8 cellular contexts compared by ENCODE assay signal in the genomic region with DNA sequence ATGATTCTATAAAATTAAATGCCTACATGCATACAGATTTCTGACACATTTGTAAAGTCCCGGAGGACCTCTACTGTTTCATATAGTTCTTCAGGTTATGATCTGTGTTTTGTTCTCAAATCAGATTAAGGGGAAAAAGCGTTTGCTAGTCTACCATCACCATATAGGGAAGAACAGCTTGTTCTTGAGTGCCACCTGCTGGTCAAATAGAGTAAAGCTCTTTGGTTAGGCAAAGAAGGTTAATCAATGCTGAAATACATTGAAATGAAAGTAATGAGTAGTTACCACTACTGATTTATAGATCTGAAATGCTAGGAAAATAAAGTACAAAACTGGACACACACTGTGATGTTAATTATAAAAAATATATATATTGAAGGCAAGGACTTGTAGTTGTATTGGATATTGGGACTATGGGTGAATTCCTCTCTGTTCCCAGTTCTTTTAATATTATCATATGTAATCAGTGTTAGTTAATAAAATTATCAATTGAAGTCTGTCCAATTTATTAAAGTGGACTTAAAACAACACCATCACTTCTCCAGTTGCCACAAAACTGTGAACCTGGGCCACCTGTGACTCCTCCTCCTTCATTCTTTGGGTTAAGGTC.
DNase-seq lines count a peak whose midpoint lies in the region; ATAC-seq, FAIRE-seq and TF ChIP-seq lines count a peak whose summit lies in the region.

No MANE protein-coding gene starts in this region.

- H3K36me3 ChIP-seq in brain microvascular endothelial cell (replicated peaks) (no peaks in the 10 kb centered on the region), kidney epithelial cell (ENCODE audit: control insufficient read depth, insufficient read depth, low read length) (no peaks in the 10 kb centered on the region)

- H3K27me3 ChIP-seq in brain microvascular endothelial cell (replicated peaks) (no peaks in the 10 kb centered on the region), kidney epithelial cell (ENCODE audit: control insufficient read depth, insufficient read depth, low read length) (no peaks in the 10 kb centered on the region)

- H3K4me3 ChIP-seq in Jurkat, Clone E6-1 (ENCODE audit: low read length) = no peak overlapping the region
- H3K4me3 ChIP-seq in brain microvascular endothelial cell (ENCODE audit: low read depth, low read length) = no peak overlapping the region
- no peak overlapping the region for H3K4me3 ChIP-seq in kidney epithelial cell (ENCODE audit: low read depth, low read length)

- no peak overlapping the region for H3K27ac Mint-ChIP-seq in activated CD4-positive, alpha-beta T cell treated with anti-CD3 and anti-CD28 coated beads for 36 hours
- no peak overlapping the region for H3K27ac Mint-ChIP-seq in stimulated activated effector memory CD8-positive, alpha-beta T cell treated with anti-CD3 and anti-CD28 coated beads, Interleukin-12 subunit alpha, Interleukin-12 subunit beta, amount 100 ng/mL, for 72 hours

- ATAC-seq in activated CD4-positive, alpha-beta T cell treated with anti-CD3 and anti-CD28 coated beads for 36 hours = peak; percentile 70
- ATAC-seq in GM21528 (IDR thresholded peaks at IDR 0.05; ENCODE audit: low FRiP score, unreplicated experiment) = peak; percentile 73
- peak; percentile 64 for ATAC-seq in stimulated activated effector memory CD8-positive, alpha-beta T cell treated with anti-CD3 and anti-CD28 coated beads, Interleukin-12 subunit alpha, Interleukin-12 subunit beta, amount 100 ng/mL, for 72 hours

- TF ChIP-seq CTCF in brain microvascular endothelial cell (IDR thresholded peaks at IDR 0.05; ENCODE audit: low read depth, low read length, missing control alignments) (peak; percentile 75), kidney epithelial cell (IDR thresholded peaks at IDR 0.05; ENCODE audit: insufficient read depth, low read length, poor library complexity, severe bottlenecking) (peak; percentile 77)

- H3K4me3 Mint-ChIP-seq in activated CD4-positive, alpha-beta T cell treated with anti-CD3 and anti-CD28 coated beads for 36 hours = no peak overlapping the region
- H3K4me3 Mint-ChIP-seq in stimulated activated effector memory CD8-positive, alpha-beta T cell treated with anti-CD3 and anti-CD28 coated beads, Interleukin-12 subunit alpha, Interleukin-12 subunit beta, amount 100 ng/mL, for 72 hours = no peak overlapping the region

- peak; percentile 85 for FAIRE-seq in RCC 7860 (lab: Jason Lieb, UNC)

- no peaks in the 10 kb centered on the region for H3K36me3 Mint-ChIP-seq in activated CD4-positive, alpha-beta T cell treated with anti-CD3 and anti-CD28 coated beads for 36 hours (ENCODE audit: low read depth)
- no peaks in the 10 kb centered on the region for H3K36me3 Mint-ChIP-seq in stimulated activated effector memory CD8-positive, alpha-beta T cell treated with anti-CD3 and anti-CD28 coated beads, Interleukin-12 subunit alpha, Interleukin-12 subunit beta, amount 100 ng/mL, for 72 hours

- POLR2A ChIA-PET in activated CD4-positive, alpha-beta T cell treated with anti-CD3 and anti-CD28 coated beads for 36 hours (lab: Charles Lee) = no interaction called here

- peak; percentile 61 for DNase-seq in activated CD4-positive, alpha-beta T cell treated with anti-CD3 and anti-CD28 coated beads for 36 hours
- no peak for DNase-seq in activated CD4-positive, alpha-beta T cell treated with anti-CD3 and anti-CD28 coated beads for 1 hour
- peak; percentile 67 for DNase-seq in Jurkat, Clone E6-1 (ENCODE audit: low read depth, low spot score)
- DNase-seq in RCC 7860 (ENCODE audit: low spot score) = peak; percentile 69
- peak; percentile 56 for DNase-seq in brain microvascular endothelial cell
- peak; percentile 23 for DNase-seq in kidney epithelial cell (ENCODE audit: low read depth)
- peak; percentile 28 to 59 for DNase-seq in stimulated activated effector memory CD8-positive, alpha-beta T cell treated with anti-CD3 and anti-CD28 coated beads, Interleukin-12 subunit alpha, Interleukin-12 subunit beta, amount 100 ng/mL, for 72 hours (ENCODE audit: low spot score in 2 of 2)

- no peak overlapping the region for H3K27ac ChIP-seq in brain microvascular endothelial cell

- no peaks in the 10 kb centered on the region for H3K4me1 Mint-ChIP-seq in activated CD4-positive, alpha-beta T cell treated with anti-CD3 and anti-CD28 coated beads for 36 hours
- H3K4me1 Mint-ChIP-seq in stimulated activated effector memory CD8-positive, alpha-beta T cell treated with anti-CD3 and anti-CD28 coated beads, Interleukin-12 subunit alpha, Interleukin-12 subunit beta, amount 100 ng/mL, for 72 hours = no peaks in the 10 kb centered on the region

- H3K27me3 Mint-ChIP-seq in activated CD4-positive, alpha-beta T cell treated with anti-CD3 and anti-CD28 coated beads for 36 hours = peaks cover 7% of the 10 kb centered on the region

- in situ Hi-C loops in brain microvascular endothelial cell (cut with HindIII; ENCODE audit: low pct_ligation_motif_present, low sequenced_read_pairs) = loop anchor here (25.0 kb wide), 1 partner anchor 176 kb away; a partner anchor contains a TSS

- CTCF ChIA-PET in activated CD4-positive, alpha-beta T cell treated with anti-CD3 and anti-CD28 coated beads for 36 hours (lab: Charles Lee) = interaction anchor here (0.7 to 8.7 kb wide), 26 partner anchors 8 to 239 kb away, joined by 3 to 152 read pairs (median 4); no protein-coding TSS in a partner anchor

- intact Hi-C loops in activated CD4-positive, alpha-beta T cell treated with anti-CD3 and anti-CD28 coated beads for 36 hours (cut with DNase I, micrococcal nuclease) = loop anchor here (1.0 to 2.0 kb wide), 5 partner anchors 117 to 733 kb away; no protein-coding TSS in a partner anchor

- no peaks in the 10 kb centered on the region for H3K9me3 Mint-ChIP-seq in activated CD4-positive, alpha-beta T cell treated with anti-CD3 and anti-CD28 coated beads for 36 hours (ENCODE audit: low read depth)
- no peaks in the 10 kb centered on the region for H3K9me3 Mint-ChIP-seq in stimulated activated effector memory CD8-positive, alpha-beta T cell treated with anti-CD3 and anti-CD28 coated beads, Interleukin-12 subunit alpha, Interleukin-12 subunit beta, amount 100 ng/mL, for 72 hours
